13 cellular contexts compared by ENCODE assay signal in genomic region chr7:24477376-24477775, GRCh38.
DNase-seq lines count a peak whose midpoint lies in the region; ATAC-seq and TF ChIP-seq lines count a peak whose summit lies in the region.
"Had no signal": no experiment of that assay in that cellular context is flagged by ENCODE, and none has a peak within 500 bp of the region (broad histone marks: within the 10 kb centered on the region; RNA-seq: fewer than 3 reads in every experiment).

No MANE protein-coding gene starts in this region.

- H3K4me3 Mint-ChIP-seq in progenitor cell of endocrine pancreas (ENCODE audit: low read depth), result no peak overlapping the region
- H3K4me3 Mint-ChIP-seq in activated T-cell treated with anti-CD3 and anti-CD28 coated beads, Interleukin-2, amount 50 U/mL, for 4 hours, result no peak overlapping the region

- H3K4me2 ChIP-seq in PC-3 (ENCODE audit: low read length), result peak overlapping the region; percentile 50

- peak overlapping the region; percentile 92 for H3K27ac Mint-ChIP-seq in progenitor cell of endocrine pancreas

- in situ Hi-C loops in GM13976 (cut with MboI; ENCODE audit: low sequenced_read_pairs, unreplicated experiment), result no loop called here

- H3K9ac ChIP-seq in PC-3 (ENCODE audit: low read length), result no peak overlapping the region

- no peak for TF ChIP-seq POLR2A in gastroesophageal sphincter (IDR thresholded peaks at IDR 0.05)

- CTCF ChIA-PET in AG04450 (lab: Charles Lee) (interaction anchor here (1.3 kb wide), 1 partner anchor 98 kb away, joined by 5 read pairs; no protein-coding TSS in a partner anchor), PC-3 (lab: Charles Lee) (no interaction called here)

- ATAC-seq in PC-3 (peak; percentile 18), gastroesophageal sphincter (no peak), GM19351 (IDR thresholded peaks at IDR 0.05; ENCODE audit: unreplicated experiment) (no peak)
- no peak for ATAC-seq in activated T-cell treated with anti-CD3 and anti-CD28 coated beads, Interleukin-2, amount 50 U/mL, for 4 hours
- ATAC-seq: stimulated activated naive CD8-positive, alpha-beta T cell treated with anti-CD3 and anti-CD28 coated beads, Interleukin-15, Interleukin-2, amounts not matched to agents 100 U/mL and 50 U/mL, for 24 hours had no signal

- 6 to 29% methylated on average over 2 of the region's 2 CpGs for WGBS in gastroesophageal sphincter (ENCODE audit: low coverage in 1 of 2), 2 donors

- H3K36me3 Mint-ChIP-seq in progenitor cell of endocrine pancreas (ENCODE audit: insufficient read depth), result no peaks in the 10 kb centered on the region
- H3K36me3 Mint-ChIP-seq in activated T-cell treated with anti-CD3 and anti-CD28 coated beads, Interleukin-2, amount 50 U/mL, for 4 hours (ENCODE audit: insufficient read depth), result no peaks in the 10 kb centered on the region

- H2AFZ ChIP-seq in PC-3 (ENCODE audit: low read length), result no peak overlapping the region; the same call in 1 of the 2 replicates

- H3K27me3 ChIP-seq in AG04450 (ENCODE audit: control insufficient read depth, insufficient read depth, low read length) (no peaks in the 10 kb centered on the region), PC-3 (ENCODE audit: low read length) (peaks cover 15% of the 10 kb centered on the region; the same call in 1 of the 2 replicates), gastroesophageal sphincter (no peaks in the 10 kb centered on the region)
- H3K27me3 ChIP-seq: MG63 had no signal

- H3F3A ChIP-seq in PC-3 (ENCODE audit: low read length, unreplicated experiment), result no peaks in the 10 kb centered on the region

- H3K4me1 Mint-ChIP-seq in progenitor cell of endocrine pancreas (ENCODE audit: low read depth), result peaks cover 51% of the 10 kb centered on the region
- no peaks in the 10 kb centered on the region for H3K4me1 Mint-ChIP-seq in activated T-cell treated with anti-CD3 and anti-CD28 coated beads, Interleukin-2, amount 50 U/mL, for 4 hours (ENCODE audit: low read depth)

- H3K4me3 ChIP-seq in AG04450 (ENCODE audit: low read depth, low read length) (no peak overlapping the region), PC-3 (ENCODE audit: low read length) (no peak overlapping the region), gastroesophageal sphincter (no peak overlapping the region)
- H3K4me3 ChIP-seq: MG63 had no signal

- TF ChIP-seq CTCF in AG04450 (IDR thresholded peaks at IDR 0.05; ENCODE audit: low read depth, low read length), result no peak
- no peak for TF ChIP-seq CTCF in PC-3 (conservative IDR thresholded peaks at IDR 0.05; ENCODE audit: low read depth, low read length)
- no peak for TF ChIP-seq CTCF in gastroesophageal sphincter (IDR thresholded peaks at IDR 0.05)
- no peak for TF ChIP-seq CTCF in progenitor cell of endocrine pancreas (IDR thresholded peaks at IDR 0.05; ENCODE audit: unreplicated experiment)
- no peak for TF ChIP-seq CTCF in GM13976 (IDR thresholded peaks at IDR 0.05; ENCODE audit: borderline replicate concordance, control extremely low read depth, extremely low read depth, insufficient read depth, missing control alignments)

- peaks cover 16% of the 10 kb centered on the region for H3K4me1 ChIP-seq in PC-3 (ENCODE audit: insufficient read depth, low read length)
- peaks cover 0 to 38% (median 5%) of the 10 kb centered on the region in 3 donors for H3K4me1 ChIP-seq in gastroesophageal sphincter

- BruUV-seq in PC-3 (replicated peaks; lab: Mats Ljungman, UMichigan), result no TSS peak

- H3K36me3 ChIP-seq in PC-3 (ENCODE audit: low read depth, low read length), result no peaks in the 10 kb centered on the region
- no peaks in the 10 kb centered on the region for H3K36me3 ChIP-seq in gastroesophageal sphincter
- H3K36me3 ChIP-seq: MG63 had no signal

- no peaks in the 10 kb centered on the region for H4K20me1 ChIP-seq in PC-3 (ENCODE audit: low read length)

- no peak for DNase-seq in AG04450 (ENCODE audit: low read depth, low spot score)
- no peak for DNase-seq in PC-3
- DNase-seq in progenitor cell of endocrine pancreas (ENCODE audit: low spot score, unreplicated experiment), result no peak
- DNase-seq in NCI-H526 (lab: John Stamatoyannopoulos, UW), result no peak
- DNase-seq in GM13976 (ENCODE audit: low spot score), result no peak
- DNase-seq in activated T-cell treated with anti-CD3 and anti-CD28 coated beads, Interleukin-2, amount 50 U/mL, for 4 hours, result no peak
- DNase-seq: activated CD4-positive, alpha-beta T cell treated with anti-CD3 and anti-CD28 coated beads, Interleukin-2, amount 50 U/mL, for 48 hours; activated effector memory CD4-positive, alpha-beta T cell treated with Interleukin-2 at 50 U/mL for 16 hours; SIG-M5; stimulated activated naive CD8-positive, alpha-beta T cell treated with anti-CD3 and anti-CD28 coated beads, Interleukin-15, Interleukin-2, amounts not matched to agents 100 U/mL and 50 U/mL, for 24 hours had no signal

- H3K79me2 ChIP-seq in PC-3 (ENCODE audit: low read length), result no peaks in the 10 kb centered on the region

- H3K9me3 ChIP-seq in AG04450 (ENCODE audit: control insufficient read depth, insufficient read depth, low read length) (no peaks in the 10 kb centered on the region), PC-3 (ENCODE audit: low read length) (no peaks in the 10 kb centered on the region), gastroesophageal sphincter (no peaks in the 10 kb centered on the region)
- H3K9me3 ChIP-seq: MG63 had no signal

- no peak for TF ChIP-seq EP300 in gastroesophageal sphincter (IDR thresholded peaks at IDR 0.05)

- H3K27ac ChIP-seq in AG04450 (ENCODE audit: low read depth, low read length) (peak overlapping the region; percentile 84), PC-3 (ENCODE audit: low read length) (peak overlapping the region; percentile 42), gastroesophageal sphincter (peak overlapping the region; percentile 34 to 65 (median 43))

- no peaks in the 10 kb centered on the region for H3K27me3 Mint-ChIP-seq in progenitor cell of endocrine pancreas
- H3K27me3 Mint-ChIP-seq in activated T-cell treated with anti-CD3 and anti-CD28 coated beads, Interleukin-2, amount 50 U/mL, for 4 hours (ENCODE audit: low read depth), result peaks cover 10% of the 10 kb centered on the region

- intact Hi-C loops in PC-3 (cut with micrococcal nuclease), result loop anchor here (10.0 kb wide), 1 partner anchor 187 kb away; no protein-coding TSS in a partner anchor

- POLR2A ChIA-PET in AG04450 (lab: Yijun Ruan, JAX), result no interaction called here
- POLR2A ChIA-PET in PC-3 (lab: Charles Lee; ENCODE audit: unreplicated experiment), result no interaction called here

- H3K9me3 Mint-ChIP-seq in progenitor cell of endocrine pancreas (ENCODE audit: low read depth), result peaks cover 4% of the 10 kb centered on the region
- no peaks in the 10 kb centered on the region for H3K9me3 Mint-ChIP-seq in activated T-cell treated with anti-CD3 and anti-CD28 coated beads, Interleukin-2, amount 50 U/mL, for 4 hours

- H3K9me2 ChIP-seq in PC-3 (replicated peaks; ENCODE audit: low read length), result no peaks in the 10 kb centered on the region
